1 cellular context compared by ENCODE assay signal in genomic region chr1:94962745-94963265, GRCh38.
TF ChIP-seq lines count a peak whose summit lies in the region.

No MANE protein-coding gene starts in this region.

TF ChIP-seq in GM12878, 131 proteins besides CTCF, POLR2A, EP300 and RAD21 (continued from another document):
- TF ChIP-seq CREB1 (IDR thresholded peaks at IDR 0.05; ENCODE audit: low read depth) (peak; percentile 65; the same call in 1 of the 2 replicates), BCL11A (IDR thresholded peaks at IDR 0.05; ENCODE audit: low read depth, low read length) (peak; percentile 36; the same call in 1 of the 2 replicates), WRNIP1 (IDR thresholded peaks at IDR 0.05; ENCODE audit: borderline replicate concordance, low read depth, low read length) (no peak), IRF4 (IDR thresholded peaks at IDR 0.05; ENCODE audit: low read depth, low read length) (0 out of 2 replicates have a peak, but pooled peaks have one; percentile 33), ZBTB40 (IDR thresholded peaks at IDR 0.05; ENCODE audit: borderline replicate concordance) (peak; percentile 55), ZBTB4 (CRISPR knock-in tag; IDR thresholded peaks at IDR 0.05) (no peak), DPF2 (IDR thresholded peaks at IDR 0.05) (peak; percentile 59; the same call in 1 of the 2 replicates), MLLT1 (IDR thresholded peaks at IDR 0.05) (peak; percentile 37; the same call in 1 of the 2 replicates), EED (IDR thresholded peaks at IDR 0.05; ENCODE audit: low read depth) (peak; percentile 95), ATF2 (IDR thresholded peaks at IDR 0.05; ENCODE audit: low read length) (peak; percentile 56), NFIC (IDR thresholded peaks at IDR 0.05; ENCODE audit: low read depth, low read length) (peak; percentile 69; the same call in 1 of the 2 replicates), FOS (IDR thresholded peaks at IDR 0.05; ENCODE audit: borderline replicate concordance, extremely low read depth, insufficient read length) (no peak), ETV6 (conservative IDR thresholded peaks at IDR 0.05 in 1 of 2, IDR thresholded peaks at IDR 0.05 in 1 of 2; ENCODE audit: borderline replicate concordance in 1 of 2, low read depth in 1 of 2) (0 out of 4 replicates have a peak, but pooled peaks of 1 of the 2 experiments have one; percentile 30), SMARCA5 (IDR thresholded peaks at IDR 0.05) (0 out of 2 replicates have a peak, but pooled peaks have one; percentile 22), SP1 (IDR thresholded peaks at IDR 0.05; ENCODE audit: low read depth, low read length) (peak; percentile 12), RELB (IDR thresholded peaks at IDR 0.05; ENCODE audit: low read depth) (peak; percentile 91), CUX1 (IDR thresholded peaks at IDR 0.05; ENCODE audit: insufficient replicate concordance, low read depth, low read length) (no peak), BHLHE40 (IDR thresholded peaks at IDR 0.05; ENCODE audit: borderline replicate concordance in 1 of 2, low read depth in 2 of 2, low read length in 1 of 2) (peak; percentile 16 to 29; a peak in 1 of 4 replicates), ASH2L (IDR thresholded peaks at IDR 0.05; ENCODE audit: borderline replicate concordance, low read depth) (peak; percentile 66; the same call in 1 of the 2 replicates), ATF7 (IDR thresholded peaks at IDR 0.05; ENCODE audit: low read depth) (peak; percentile 87), IKZF2 (IDR thresholded peaks at IDR 0.05) (peak; percentile 97), ZNF384 (IDR thresholded peaks at IDR 0.05; ENCODE audit: borderline replicate concordance, low read depth, low read length) (peak; percentile 86), IKZF1 (conservative IDR thresholded peaks at IDR 0.05) (peak; percentile 91), MTA2 (IDR thresholded peaks at IDR 0.05; ENCODE audit: low read depth) (peak; percentile 56; the same call in 1 of the 2 replicates), RUNX3 (IDR thresholded peaks at IDR 0.05; ENCODE audit: low read length) (peak; percentile 87), SMAD1 (IDR thresholded peaks at IDR 0.05; ENCODE audit: low read depth, partially characterized antibody) (no peak), ZBED1 (IDR thresholded peaks at IDR 0.05; ENCODE audit: borderline replicate concordance) (no peak)
